ENCODE assay signal across 8 cellular contexts in the genomic region with DNA sequence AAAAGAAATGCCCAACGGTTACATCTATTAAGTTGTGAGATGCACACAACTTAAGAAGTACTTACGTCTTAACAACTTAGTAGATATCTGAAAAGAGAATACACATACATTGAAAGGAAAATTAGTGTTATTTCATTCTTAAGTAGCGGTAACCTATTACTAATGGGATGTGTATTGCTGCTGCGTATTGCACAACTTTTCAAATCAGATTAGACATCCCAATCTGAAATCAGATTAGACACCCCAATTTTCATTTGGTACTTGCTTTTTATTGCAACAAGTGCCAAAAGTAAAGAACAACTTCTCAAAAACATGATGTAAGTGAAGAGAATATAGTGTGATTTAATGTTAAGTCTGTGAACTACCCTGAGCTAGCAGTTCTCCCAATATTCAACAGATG.
"Had no signal": no experiment of that assay in that cellular context is flagged by ENCODE, and none has a peak within 500 bp of the region (broad histone marks: within the 10 kb centered on the region; RNA-seq: fewer than 3 reads in every experiment).

No MANE protein-coding gene starts in this region.

- FAIRE-seq: G401.6, GM12878, GM12891, GM12892, GM18507, GM19239 had no signal

- DNase-seq: GDM1, GF-D8 had no signal

- H3K4me3 ChIP-seq: GM12878 had no signal

- ATAC-seq: GM12878 had no signal
